Comparison of ENCODE assay signal across 14 cellular contexts in genomic region chr16:65126845-65127624, GRCh38. TPM values are rescaled to one million over a fixed set of nuclear protein-coding genes. Genes with fewer than 3 reads are reported as not detected.
A peak's percentile ranks its signal among the peaks of the same experiment; 100 is the strongest.
DNase-seq lines count a peak whose midpoint lies in the region; ATAC-seq, FAIRE-seq and TF ChIP-seq lines count a peak whose summit lies in the region.
"Had no signal": no experiment of that assay in that cellular context is flagged by ENCODE, and none has a peak within 500 bp of the region (broad histone marks: within the 10 kb centered on the region; RNA-seq: fewer than 3 reads in every experiment).

No MANE protein-coding gene starts in this region.

- H3K36me3 Mint-ChIP-seq in activated CD8-positive, alpha-beta T cell treated with anti-CD3 and anti-CD28 coated beads, Interleukin-2, amount 10 ng/mL, durations not matched to agents 7 days and 5 days (ENCODE audit: low read depth) = no peaks in the 10 kb centered on the region

- CTCF ChIA-PET in activated CD8-positive, alpha-beta T cell treated with anti-CD3 and anti-CD28 coated beads, Interleukin-2, amount 10 ng/mL, durations not matched to agents 7 days and 5 days (lab: Charles Lee) = no interaction called here

- ATAC-seq in activated CD8-positive, alpha-beta T cell treated with anti-CD3 and anti-CD28 coated beads, Interleukin-2, amount 10 ng/mL, durations not matched to agents 7 days and 5 days = peak; percentile 39
- no peak for ATAC-seq in HG03521 (IDR thresholded peaks at IDR 0.05; ENCODE audit: unreplicated experiment)
- ATAC-seq: naive thymus-derived CD4-positive, alpha-beta T cell had no signal

- H3K4me3 ChIP-seq in GM12875 (ENCODE audit: low read depth, low read length) (no peak overlapping the region), keratinocyte (ENCODE audit: control insufficient read depth in 2 of 3, extremely low read depth in 1 of 3, insufficient read depth in 2 of 3, low read depth in 1 of 3, low read length in 3 of 3) (no peak overlapping the region)
- H3K4me3 ChIP-seq: thyroid gland had no signal

- POLR2A ChIA-PET in activated CD8-positive, alpha-beta T cell treated with anti-CD3 and anti-CD28 coated beads, Interleukin-2, amount 10 ng/mL, durations not matched to agents 7 days and 5 days (lab: Charles Lee) = no interaction called here

- DNase-seq in AG09319 (ENCODE audit: extremely low read depth, low read depth) (no peak), keratinocyte (ENCODE audit: low read depth, low spot score) (no peak), OCI-M2 (lab: John Stamatoyannopoulos, UW; ENCODE audit: unreplicated experiment) (no peak), NK-92 (lab: John Stamatoyannopoulos, UW; ENCODE audit: unreplicated experiment) (no peak), SW 1271 (lab: John Stamatoyannopoulos, UW) (no peak)
- DNase-seq in activated CD8-positive, alpha-beta T cell treated with anti-CD3 and anti-CD28 coated beads, Interleukin-2, amount 10 ng/mL, durations not matched to agents 7 days and 5 days = no peak
- DNase-seq: Calu3; cortex of kidney; naive thymus-derived CD4-positive, alpha-beta T cell; T1000; thyroid gland had no signal

- no peaks in the 10 kb centered on the region for H3K9me3 Mint-ChIP-seq in activated CD8-positive, alpha-beta T cell treated with anti-CD3 and anti-CD28 coated beads, Interleukin-2, amount 10 ng/mL, durations not matched to agents 7 days and 5 days (ENCODE audit: insufficient read depth)
- H3K9me3 Mint-ChIP-seq: activated T-helper 1 cell treated with anti-CD3 and anti-CD28 coated beads, Interleukin-12 subunit alpha, Interleukin-12 subunit beta, Interleukin-2, Interleukin-4 antibody, amounts not matched to agents 30 ng/mL and 10 ng/mL and 1 ng/mL, durations not matched to agents 14 hours and 24 hours and 36 hours had no signal

- H3K4me1 ChIP-seq in keratinocyte (ENCODE audit: control insufficient read depth, extremely low read depth, insufficient read depth, low read length) = peaks cover 11% of the 10 kb centered on the region

- dilution Hi-C loops in keratinocyte (cut with MboI; ENCODE audit: extremely low pct_ligation_motif_present, low sequenced_read_pairs) = no loop called here

- no peak overlapping the region for H3K4me2 ChIP-seq in keratinocyte (ENCODE audit: control insufficient read depth, extremely low read depth, insufficient read depth, low read depth, low read length)

- H4K20me1 ChIP-seq in keratinocyte (ENCODE audit: control insufficient read depth, extremely low read depth, insufficient read depth, low read length) = no peaks in the 10 kb centered on the region

- H3K27me3 Mint-ChIP-seq in activated CD8-positive, alpha-beta T cell treated with anti-CD3 and anti-CD28 coated beads, Interleukin-2, amount 10 ng/mL, durations not matched to agents 7 days and 5 days (ENCODE audit: low read depth) = peaks cover 19% of the 10 kb centered on the region

- H3K4me3 Mint-ChIP-seq in activated CD8-positive, alpha-beta T cell treated with anti-CD3 and anti-CD28 coated beads, Interleukin-2, amount 10 ng/mL, durations not matched to agents 7 days and 5 days = no peak overlapping the region
- H3K4me3 Mint-ChIP-seq: activated T-helper 1 cell treated with anti-CD3 and anti-CD28 coated beads, Interleukin-12 subunit alpha, Interleukin-12 subunit beta, Interleukin-2, Interleukin-4 antibody, amounts not matched to agents 30 ng/mL and 10 ng/mL and 1 ng/mL, durations not matched to agents 14 hours and 24 hours and 36 hours; naive thymus-derived CD4-positive, alpha-beta T cell had no signal

- FAIRE-seq in keratinocyte (lab: Jason Lieb, UNC) = peak; percentile 13

- H3K27ac ChIP-seq in keratinocyte (ENCODE audit: control insufficient read depth, insufficient read depth, low read length) = no peak overlapping the region
- H3K27ac ChIP-seq: thyroid gland had no signal

- H3K27ac Mint-ChIP-seq in activated CD8-positive, alpha-beta T cell treated with anti-CD3 and anti-CD28 coated beads, Interleukin-2, amount 10 ng/mL, durations not matched to agents 7 days and 5 days = no peak overlapping the region
- H3K27ac Mint-ChIP-seq: naive thymus-derived CD4-positive, alpha-beta T cell had no signal

- no peaks in the 10 kb centered on the region for H3K4me1 Mint-ChIP-seq in activated CD8-positive, alpha-beta T cell treated with anti-CD3 and anti-CD28 coated beads, Interleukin-2, amount 10 ng/mL, durations not matched to agents 7 days and 5 days (ENCODE audit: low read depth)

- no peaks in the 10 kb centered on the region for H3K36me3 ChIP-seq in keratinocyte (ENCODE audit: control insufficient read depth in 2 of 2, extremely low read depth in 1 of 2, insufficient read depth in 2 of 2, low read length in 2 of 2)
- H3K36me3 ChIP-seq: thyroid gland had no signal

- H3K9me1 ChIP-seq in keratinocyte (ENCODE audit: control insufficient read depth, extremely low read depth, insufficient read depth, low read length) = no peaks in the 10 kb centered on the region

- H3K27me3 ChIP-seq in keratinocyte (ENCODE audit: control insufficient read depth, extremely low read depth, insufficient read depth, low read length) = peaks cover 23% of the 10 kb centered on the region

- H3K9ac ChIP-seq in keratinocyte (ENCODE audit: control insufficient read depth, extremely low read depth, insufficient read depth, low read length) = no peak overlapping the region

- H3K79me2 ChIP-seq in keratinocyte (ENCODE audit: control insufficient read depth, insufficient read depth, low read length) = peaks cover 2% of the 10 kb centered on the region

- TF ChIP-seq CTCF in AG09319 (IDR thresholded peaks at IDR 0.05; ENCODE audit: low read depth, low read length) (peak; percentile 26), GM12875 (IDR thresholded peaks at IDR 0.05; ENCODE audit: borderline replicate concordance, insufficient read depth, low read depth, low read length) (peak; percentile 14; the same call in 1 of the 2 replicates), keratinocyte (optimal IDR thresholded peaks at IDR 0.05 in 1 of 3, IDR thresholded peaks at IDR 0.05 in 1 of 3, conservative IDR thresholded peaks at IDR 0.05 in 1 of 3; ENCODE audit: extremely low read depth in 1 of 3, insufficient read depth in 2 of 3, low read length in 3 of 3) (peak; percentile 19 to 37 (median 30))

- no peak overlapping the region for H2AFZ ChIP-seq in keratinocyte (ENCODE audit: control insufficient read depth, low read length)

- H3K9me3 ChIP-seq in keratinocyte (ENCODE audit: control insufficient read depth, low read depth, low read length) = no peaks in the 10 kb centered on the region
- H3K9me3 ChIP-seq: thyroid gland had no signal

RNA-seq across cellular contexts. Expression of gene CDH11, which starts 5.2 kb away (rescaled TPM):
- total RNA-seq in activated CD8-positive, alpha-beta T cell treated with anti-CD3 and anti-CD28 coated beads, Interleukin-2, amount 10 ng/mL, durations not matched to agents 7 days and 5 days = not detected
- polyA plus RNA-seq in keratinocyte = 17.8 to 67.7 TPM (median 36.8 TPM) in 3 replicates
- polyA plus RNA-seq in keratinocyte (2011; ENCODE audit: low read depth) = 1.2 TPM
- 10.8 and 12.5 TPM in 2 replicates for polyA plus RNA-seq in keratinocyte (2011; cell fraction: cytosol; rRNA removed)
- 50.9 and 52.0 TPM in 2 replicates for polyA plus RNA-seq in keratinocyte (2011; cell fraction: nucleus; rRNA removed)
- polyA plus RNA-seq in keratinocyte (2012; ENCODE audit: low replicate concordance) = 1.1 and 50.4 TPM in 2 replicates
- 33.8 to 109 TPM (median 100 TPM) in 3 replicates for polyA minus RNA-seq in keratinocyte
- 34.1 TPM for polyA minus RNA-seq in keratinocyte (2011; cell fraction: cytosol; rRNA and poly(A)+ RNA removed)
- polyA minus RNA-seq in keratinocyte (2011; cell fraction: nucleus; rRNA and poly(A)+ RNA removed) = 71.8 and 152 TPM in 2 replicates
- total RNA-seq: activated T-helper 1 cell treated with anti-CD3 and anti-CD28 coated beads, Interleukin-12 subunit alpha, Interleukin-12 subunit beta, Interleukin-2, Interleukin-4 antibody, amounts not matched to agents 30 ng/mL and 10 ng/mL and 1 ng/mL, durations not matched to agents 14 hours and 24 hours and 36 hours; Calu3; naive thymus-derived CD4-positive, alpha-beta T cell had no signal
- polyA plus RNA-seq: naive thymus-derived CD4-positive, alpha-beta T cell had no signal
